ENCODE assay signal across 18 cellular contexts in genomic region chr22:20086763-20087162, GRCh38.
"Had no signal": no experiment of that assay in that cellular context is flagged by ENCODE, and none has a peak within 500 bp of the region (broad histone marks: within the 10 kb centered on the region; RNA-seq: fewer than 3 reads in every experiment).

No MANE protein-coding gene starts in this region.

- H3K9me3 Mint-ChIP-seq: activated B cell treated with CpG ODN at 0.5 μM for 24 hours; activated naive CD8-positive, alpha-beta T cell treated with anti-CD3 and anti-CD28 coated beads, Interleukin-2, amount 50 U/mL, for 24 hours; activated T-helper 2 cell treated with anti-CD3 and anti-CD28 coated beads, Interferon-gamma antibody, Interleukin-2, Interleukin-4, amounts not matched to agents 10 μg/mL and 5 μg/mL and 100 μg/mL, durations not matched to agents 14 hours and 24 hours and 36 hours; memory B cell; neural progenitor cell; stimulated activated memory B cell treated with anti-CD40 and anti-IgM and Interleukin-4, amounts not matched to agents 10 μg/mL and 1 μg/mL and 100 μg/mL, for 72 hours; T-helper 1 cell treated with Interleukin-12 subunit alpha and Interleukin-12 subunit beta and Interleukin-4 antibody, amounts not matched to agents 30 μg/mL and 1 μg/mL, for 36 hours had no signal

- H3K4me2 ChIP-seq: neural progenitor cell had no signal

- H3K9ac ChIP-seq: neural progenitor cell had no signal

- H3K4me1 ChIP-seq: foreskin keratinocyte had no signal

- H3K27me3 ChIP-seq: body of pancreas, cardiac muscle cell, foreskin keratinocyte, neural progenitor cell, transverse colon had no signal

- H3K9me3 ChIP-seq: body of pancreas, left ventricle myocardium inferior, transverse colon had no signal

- H3K4me3 ChIP-seq: body of pancreas, cardiac muscle cell, left ventricle myocardium inferior, neural progenitor cell, transverse colon had no signal

- FAIRE-seq: small intestine had no signal

- H2AFZ ChIP-seq: neural progenitor cell had no signal

- H3K27ac Mint-ChIP-seq: activated B cell treated with CpG ODN at 0.5 μM for 24 hours; activated CD4-positive, alpha-beta T cell treated with anti-CD3 and anti-CD28 coated beads for 36 hours; activated naive CD8-positive, alpha-beta T cell treated with anti-CD3 and anti-CD28 coated beads, Interleukin-2, amount 50 U/mL, for 24 hours; activated T-helper 2 cell treated with anti-CD3 and anti-CD28 coated beads, Interferon-gamma antibody, Interleukin-2, Interleukin-4, amounts not matched to agents 10 μg/mL and 5 μg/mL and 100 μg/mL, durations not matched to agents 14 hours and 24 hours and 36 hours; memory B cell; neural progenitor cell; stimulated activated memory B cell treated with anti-CD40 and anti-IgM and Interleukin-4, amounts not matched to agents 10 μg/mL and 1 μg/mL and 100 μg/mL, for 72 hours; T-helper 1 cell treated with Interleukin-12 subunit alpha and Interleukin-12 subunit beta and Interleukin-4 antibody, amounts not matched to agents 30 μg/mL and 1 μg/mL, for 36 hours had no signal

- DNase-seq: activated B cell treated with CpG ODN at 0.5 μM for 24 hours; activated CD4-positive, alpha-beta T cell treated with anti-CD3 and anti-CD28 coated beads for 36 hours; activated CD4-positive, alpha-beta T cell treated with anti-CD3 and anti-CD28 coated beads, Interleukin-2, amount 50 U/mL, for 48 hours; activated naive CD4-positive, alpha-beta T cell treated with Interleukin-2 at 50 U/mL for 16 hours; activated naive CD8-positive, alpha-beta T cell treated with anti-CD3 and anti-CD28 coated beads, Interleukin-2, amount 50 U/mL, for 24 hours; body of pancreas; foreskin keratinocyte; left ventricle myocardium inferior; small intestine; stimulated activated CD4-positive, alpha-beta T cell treated with anti-CD3 and anti-CD28 coated beads, Interleukin-2, amount 100 ng/mL, for 24 hours; transverse colon had no signal

- H3K27ac ChIP-seq: body of pancreas, cardiac muscle cell, foreskin keratinocyte, left ventricle myocardium inferior, neural progenitor cell, transverse colon had no signal

- ATAC-seq: activated CD4-positive, alpha-beta T cell treated with anti-CD3 and anti-CD28 coated beads for 36 hours; activated naive CD8-positive, alpha-beta T cell treated with anti-CD3 and anti-CD28 coated beads, Interleukin-2, amount 50 U/mL, for 24 hours; body of pancreas; foreskin keratinocyte; sciatic nerve; stimulated activated memory B cell treated with anti-CD40 and anti-IgM and Interleukin-4, amounts not matched to agents 10 μg/mL and 1 μg/mL and 100 μg/mL, for 72 hours had no signal

- H3K4me3 Mint-ChIP-seq: activated B cell treated with CpG ODN at 0.5 μM for 24 hours; activated CD4-positive, alpha-beta T cell treated with anti-CD3 and anti-CD28 coated beads for 36 hours; activated naive CD8-positive, alpha-beta T cell treated with anti-CD3 and anti-CD28 coated beads, Interleukin-2, amount 50 U/mL, for 24 hours; memory B cell; stimulated activated memory B cell treated with anti-CD40 and anti-IgM and Interleukin-4, amounts not matched to agents 10 μg/mL and 1 μg/mL and 100 μg/mL, for 72 hours; T-helper 1 cell treated with Interleukin-12 subunit alpha and Interleukin-12 subunit beta and Interleukin-4 antibody, amounts not matched to agents 30 μg/mL and 1 μg/mL, for 36 hours had no signal

- H3K27me3 Mint-ChIP-seq: activated B cell treated with CpG ODN at 0.5 μM for 24 hours; activated CD4-positive, alpha-beta T cell treated with anti-CD3 and anti-CD28 coated beads for 36 hours; activated naive CD8-positive, alpha-beta T cell treated with anti-CD3 and anti-CD28 coated beads, Interleukin-2, amount 50 U/mL, for 24 hours; memory B cell; stimulated activated memory B cell treated with anti-CD40 and anti-IgM and Interleukin-4, amounts not matched to agents 10 μg/mL and 1 μg/mL and 100 μg/mL, for 72 hours had no signal
